In genomic region chr6:3133515-3133914, GRCh38 we compare ENCODE assay signal across 25 cellular contexts.
"Had no signal": no experiment of that assay in that cellular context is flagged by ENCODE, and none has a peak within 500 bp of the region (broad histone marks: within the 10 kb centered on the region; RNA-seq: fewer than 3 reads in every experiment).

No MANE protein-coding gene starts in this region.

- H3K27ac Mint-ChIP-seq: naive thymus-derived CD4-positive, alpha-beta T cell; type B pancreatic cell had no signal

- H3K27ac ChIP-seq: coronary artery, esophagus squamous epithelium, heart right ventricle, neutrophil, stomach, thyroid gland had no signal

- ATAC-seq: heart right ventricle; left cardiac atrium; left ventricle myocardium superior; naive thymus-derived CD4-positive, alpha-beta T cell; pancreas; sciatic nerve had no signal

- H3K4me3 Mint-ChIP-seq: naive thymus-derived CD4-positive, alpha-beta T cell; type B pancreatic cell had no signal

- H3K9me3 Mint-ChIP-seq: naive thymus-derived CD4-positive, alpha-beta T cell; type B pancreatic cell had no signal

- H3K4me3 ChIP-seq: coronary artery, esophagus squamous epithelium, heart right ventricle, pancreas, smooth muscle cell, stomach, thyroid gland had no signal

- H3K27me3 ChIP-seq: esophagus squamous epithelium, heart right ventricle, pancreas, stomach, thyroid gland had no signal

- H3K9me3 ChIP-seq: esophagus squamous epithelium, heart right ventricle, neutrophil, pancreas, stomach, thyroid gland had no signal

- DNase-seq: dermis blood vessel endothelial cell; effector memory CD4-positive, alpha-beta T cell; esophagus squamous epithelium; foreskin melanocyte; glutamatergic neuron; heart right ventricle; hippocampal formation; left cardiac atrium; left ventricle myocardium superior; mesendoderm; midbrain; naive thymus-derived CD4-positive, alpha-beta T cell; pancreas; stimulated activated CD4-positive, alpha-beta T cell treated with anti-CD3 and anti-CD28 coated beads, Interleukin-12 subunit alpha, Interleukin-12 subunit beta, amount 100 ng/mL, for 4 hours; stimulated activated CD4-positive, alpha-beta T cell treated with anti-CD3 and anti-CD28 coated beads, Interleukin-1b, Interleukin-23, amount 100 ng/mL, for 48 hours; stimulated activated CD4-positive, alpha-beta T cell treated with anti-CD3 and anti-CD28 coated beads, Interleukin-4, amount 100 ng/mL, for 1 hour; stimulated activated CD8-positive, alpha-beta memory T cell treated with anti-CD3 and anti-CD28 coated beads, Interleukin-4, amount 100 ng/mL, for 48 hours; stimulated activated naive CD4-positive, alpha-beta T cell treated with Interleukin-2 at 50 U/mL for 16 hours; stomach; thyroid gland had no signal

- H3K27me3 Mint-ChIP-seq: naive thymus-derived CD4-positive, alpha-beta T cell; type B pancreatic cell had no signal

- H3K36me3 ChIP-seq: neutrophil, pancreas had no signal

- H3K4me2 ChIP-seq: smooth muscle cell had no signal
